Comparison of ENCODE assay signal across 9 cellular contexts in the genomic region with DNA sequence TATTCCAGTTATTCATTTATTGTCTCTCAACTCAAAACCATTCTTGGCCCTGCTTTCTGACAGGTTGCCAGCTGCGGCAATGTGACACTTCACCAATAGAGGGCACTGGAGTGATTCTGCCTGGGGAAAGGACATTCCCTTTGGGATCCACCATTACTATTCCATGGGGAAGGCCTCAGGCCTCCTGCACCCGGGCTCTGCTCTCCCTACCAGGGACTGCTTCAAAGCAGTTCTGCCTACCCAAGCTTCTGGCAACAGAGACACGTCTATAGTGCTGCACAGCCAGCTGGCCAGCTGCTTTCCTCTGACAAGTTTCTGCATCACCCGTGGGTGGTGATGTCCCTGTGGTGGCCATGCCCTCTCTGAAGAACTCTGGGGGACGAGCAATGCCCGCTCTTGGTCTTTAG.
DNase-seq lines count a peak whose midpoint lies in the region; ATAC-seq and TF ChIP-seq lines count a peak whose summit lies in the region.
"Had no signal": no experiment of that assay in that cellular context is flagged by ENCODE, and none has a peak within 500 bp of the region (broad histone marks: within the 10 kb centered on the region; RNA-seq: fewer than 3 reads in every experiment).

No MANE protein-coding gene starts in this region.

- no peak overlapping the region for H3K4me3 ChIP-seq in fibroblast of the aortic adventitia (ENCODE audit: low read depth, low read length)

- peak; percentile 17 for DNase-seq in NCI-H2227 (lab: John Stamatoyannopoulos, UW; ENCODE audit: unreplicated experiment)
- no peak for DNase-seq in NCI-H2227 treated with DMSO at 0.1 percent for 48 hours (lab: John Stamatoyannopoulos, UW)
- DNase-seq in NCI-H1930 (lab: John Stamatoyannopoulos, UW): peak; percentile 42 to 66
- DNase-seq in activated CD8-positive, alpha-beta memory T cell treated with anti-CD3 and anti-CD28 coated beads, Interleukin-2, amount 50 U/mL, for 48 hours: peak; percentile 61
- DNase-seq in fibroblast of the aortic adventitia (ENCODE audit: low read depth): no peak
- peak; percentile 52 for DNase-seq in occipital lobe (lab: John Stamatoyannopoulos, UW)
- no peak for DNase-seq in HCEC 1CT
- DNase-seq: stimulated activated naive B cell treated with anti-CD40 and anti-IgM and Interleukin-4, amounts not matched to agents 10 μg/mL and 1 μg/mL and 100 μg/mL, for 72 hours had no signal

- ATAC-seq in GM21381 (IDR thresholded peaks at IDR 0.05; ENCODE audit: unreplicated experiment): no peak

- TF ChIP-seq CTCF in fibroblast of the aortic adventitia (IDR thresholded peaks at IDR 0.05; ENCODE audit: insufficient read depth, low read length): peak; percentile 22

Comparison
In these comparisons a context has a peak if more than half of its experiments do, and no peak if none do; other contexts are left out.
1. DNase-seq: peak in NCI-H2227 (single experiment), NCI-H1930 (2 of 2), activated CD8-positive, alpha-beta memory T cell treated with anti-CD3 and anti-CD28 coated beads, Interleukin-2, amount 50 U/mL, for 48 hours (single experiment) and occipital lobe (single experiment); none in NCI-H2227 treated with DMSO at 0.1 percent for 48 hours (single experiment), fibroblast of the aortic adventitia (single experiment) and HCEC 1CT (single experiment).